ENCODE assay signal across 30 cellular contexts in genomic region chr13:60931858-60932546, GRCh38.
A peak's percentile ranks its signal among the peaks of the same experiment; 100 is the strongest.
DNase-seq lines count a peak whose midpoint lies in the region; ATAC-seq and TF ChIP-seq lines count a peak whose summit lies in the region.
"Had no signal": no experiment of that assay in that cellular context is flagged by ENCODE, and none has a peak within 500 bp of the region (broad histone marks: within the 10 kb centered on the region; RNA-seq: fewer than 3 reads in every experiment).

No MANE protein-coding gene starts in this region.

- no peak overlapping the region for H3K27ac ChIP-seq in foreskin keratinocyte
- H3K27ac ChIP-seq: BLaER1, cardiac muscle cell, coronary artery, esophagus muscularis mucosa, prostate gland, SJSA1, stomach, tibial nerve had no signal

- ATAC-seq in foreskin keratinocyte = peak; percentile 94
- no peak for ATAC-seq in GM19397 (IDR thresholded peaks at IDR 0.05; ENCODE audit: unreplicated experiment)
- no peak for ATAC-seq in GM19467 (IDR thresholded peaks at IDR 0.05; ENCODE audit: unreplicated experiment)
- ATAC-seq in GM21381 (IDR thresholded peaks at IDR 0.05; ENCODE audit: unreplicated experiment) = no peak
- ATAC-seq: effector memory CD8-positive, alpha-beta T cell; sciatic nerve had no signal

- in situ Hi-C loops in ACHN (cut with HindIII; ENCODE audit: low pct_ligation_motif_present, low pct_unique_long_range_greater_than_20kb, low sequenced_read_pairs) = no loop called here

- H3K4me1 ChIP-seq in foreskin keratinocyte = peaks cover 27% of the 10 kb centered on the region
- H3K4me1 ChIP-seq: BLaER1, esophagus muscularis mucosa, prostate gland, SJSA1, stomach, tibial nerve had no signal

- no peaks in the 10 kb centered on the region for H3K27me3 ChIP-seq in foreskin keratinocyte
- H3K27me3 ChIP-seq: BLaER1, cardiac muscle cell, esophagus muscularis mucosa, SJSA1, stomach, tibial nerve had no signal

- DNase-seq in ACHN (peak; percentile 2), HT1080 (ENCODE audit: low read depth) (peak; percentile 77), SW480 (ENCODE audit: low spot score) (peak; percentile 81), foreskin keratinocyte (peak in 1 of 2 donors; percentile 66), GDM1 (lab: John Stamatoyannopoulos, UW) (no peak)
- DNase-seq: activated CD4-positive, alpha-beta T cell treated with anti-CD3 and anti-CD28 coated beads, Interleukin-2, amount 10 ng/mL, durations not matched to agents 24 days and 14 days; activated CD8-positive, alpha-beta memory T cell treated with anti-CD3 and anti-CD28 coated beads for 24 hours; activated T-cell treated with anti-CD3 and anti-CD28 coated beads for 4 hours; amniotic stem cell; effector memory CD8-positive, alpha-beta T cell; foreskin fibroblast; HFFc6; KBM-7; NCI-H1105; NCI-H187 treated with DMSO at 0.1 percent for 48 hours; NCI-H526; stimulated activated CD4-positive, alpha-beta T cell treated with anti-CD3 and anti-CD28 coated beads, Interleukin-12 subunit alpha, Interleukin-12 subunit beta, amount 100 ng/mL, for 4 hours; stimulated activated CD4-positive, alpha-beta T cell treated with anti-CD3 and anti-CD28 coated beads, Interleukin-4, amount 100 ng/mL, for 1 hour; stomach had no signal

- no peak for TF ChIP-seq CTCF in foreskin keratinocyte (conservative IDR thresholded peaks at IDR 0.05)
